8 cellular contexts compared by ENCODE assay signal in genomic region chr2:55227437-55228223, GRCh38. TPM values are rescaled to one million over a fixed set of nuclear protein-coding genes. Genes with fewer than 3 reads are reported as not detected.
DNase-seq lines count a peak whose midpoint lies in the region; ATAC-seq and TF ChIP-seq lines count a peak whose summit lies in the region.
"Not testable (repeated sequence)": the region's sequence is repeated elsewhere in the genome, so short reads cannot be mapped to it uniquely, and the experiment has no call there.

No MANE protein-coding gene starts in this region.

- DNase-seq in MV-4-11 (lab: John Stamatoyannopoulos, UW) (peak; percentile 84), iris pigment epithelial cell (ENCODE audit: low read depth) (peak; percentile 72), pons (ENCODE audit: low spot score) (peak; percentile 11)
- DNase-seq in activated T-cell treated with anti-CD3 and anti-CD28 coated beads, Interleukin-2, amount 50 U/mL, for 72 hours; central memory CD8-positive, alpha-beta T cell (ENCODE audit: low spot score in 2 of 2); upper lobe of right lung: not testable (repeated sequence)

- TF ChIP-seq CTCF in DOHH2 (IDR thresholded peaks at IDR 0.05; ENCODE audit: low read depth, low read length, poor library complexity, severe bottlenecking); upper lobe of right lung (IDR thresholded peaks at IDR 0.05): not testable (repeated sequence)

- not testable (repeated sequence) for H3K9me3 Mint-ChIP-seq in T-helper 1 cell treated with Interleukin-12 subunit alpha and Interleukin-12 subunit beta and Interleukin-4 antibody, amounts not matched to agents 30 μg/mL and 1 μg/mL, for 36 hours; activated T-cell treated with anti-CD3 and anti-CD28 coated beads, Interleukin-2, amount 50 U/mL, for 72 hours; central memory CD8-positive, alpha-beta T cell

- H3K4me1 ChIP-seq in DOHH2 (ENCODE audit: control insufficient read depth, low read length) (peaks cover 33% of the 10 kb centered on the region), upper lobe of right lung (peaks cover 19% of the 10 kb centered on the region)

- H3K27me3 Mint-ChIP-seq in T-helper 1 cell treated with Interleukin-12 subunit alpha and Interleukin-12 subunit beta and Interleukin-4 antibody, amounts not matched to agents 30 μg/mL and 1 μg/mL, for 36 hours (ENCODE audit: low read depth); activated T-cell treated with anti-CD3 and anti-CD28 coated beads, Interleukin-2, amount 50 U/mL, for 72 hours (ENCODE audit: low read depth); central memory CD8-positive, alpha-beta T cell: not testable (repeated sequence)

- not testable (repeated sequence) for ATAC-seq in activated T-cell treated with anti-CD3 and anti-CD28 coated beads, Interleukin-2, amount 50 U/mL, for 72 hours (replicated peaks in 1 of 2); central memory CD8-positive, alpha-beta T cell (replicated peaks; ENCODE audit: extremely low read depth, poor library complexity, severe bottlenecking)
- ATAC-seq in upper lobe of right lung, result peak; percentile 21

- H3K9me3 ChIP-seq in DOHH2 (ENCODE audit: control insufficient read depth, insufficient read depth, low read length); upper lobe of right lung: not testable (repeated sequence)

- H3K4me2 ChIP-seq in DOHH2 (ENCODE audit: low read length), result peak overlapping the region; percentile 59

- not testable (repeated sequence) for H3K27me3 ChIP-seq in DOHH2 (ENCODE audit: control insufficient read depth, low read length); upper lobe of right lung

- peaks cover 12% of the 10 kb centered on the region for H3F3A ChIP-seq in DOHH2 (ENCODE audit: control insufficient read depth, insufficient read depth)

- peaks cover 24% of the 10 kb centered on the region for H3K36me3 Mint-ChIP-seq in T-helper 1 cell treated with Interleukin-12 subunit alpha and Interleukin-12 subunit beta and Interleukin-4 antibody, amounts not matched to agents 30 μg/mL and 1 μg/mL, for 36 hours (ENCODE audit: low read depth)
- H3K36me3 Mint-ChIP-seq in activated T-cell treated with anti-CD3 and anti-CD28 coated beads, Interleukin-2, amount 50 U/mL, for 72 hours (ENCODE audit: insufficient read depth in 2 of 2), result not testable (repeated sequence)
- H3K36me3 Mint-ChIP-seq in central memory CD8-positive, alpha-beta T cell (ENCODE audit: insufficient read depth), result peaks cover 16% of the 10 kb centered on the region

- peaks cover 22% of the 10 kb centered on the region for H3K36me3 ChIP-seq in DOHH2 (ENCODE audit: control insufficient read depth, low read length)
- not testable (repeated sequence) for H3K36me3 ChIP-seq in upper lobe of right lung

- H3K27ac ChIP-seq in DOHH2 (ENCODE audit: low read depth, low read length), result not testable (repeated sequence)
- peak overlapping the region; percentile 63 for H3K27ac ChIP-seq in upper lobe of right lung

- peak overlapping the region; percentile 57 for H3K4me3 Mint-ChIP-seq in T-helper 1 cell treated with Interleukin-12 subunit alpha and Interleukin-12 subunit beta and Interleukin-4 antibody, amounts not matched to agents 30 μg/mL and 1 μg/mL, for 36 hours
- peak overlapping the region; percentile 13 to 50 for H3K4me3 Mint-ChIP-seq in activated T-cell treated with anti-CD3 and anti-CD28 coated beads, Interleukin-2, amount 50 U/mL, for 72 hours
- H3K4me3 Mint-ChIP-seq in central memory CD8-positive, alpha-beta T cell, result peak overlapping the region; percentile 2

- H3K9me2 ChIP-seq in DOHH2 (replicated peaks; ENCODE audit: control insufficient read depth, low read length), result not testable (repeated sequence)

- intact Hi-C loops in upper lobe of right lung (cut with DNase I), result not testable (repeated sequence)

- H4K20me1 ChIP-seq in DOHH2 (ENCODE audit: control insufficient read depth, insufficient read depth, low read depth, low read length), result not testable (repeated sequence)

- H3K79me2 ChIP-seq in DOHH2 (ENCODE audit: control insufficient read depth, low read length), result peaks cover 66% of the 10 kb centered on the region

- H3K4me3 ChIP-seq in DOHH2 (ENCODE audit: low read length), result peak overlapping the region; percentile 44
- not testable (repeated sequence) for H3K4me3 ChIP-seq in upper lobe of right lung

- H3K4me1 Mint-ChIP-seq in T-helper 1 cell treated with Interleukin-12 subunit alpha and Interleukin-12 subunit beta and Interleukin-4 antibody, amounts not matched to agents 30 μg/mL and 1 μg/mL, for 36 hours (ENCODE audit: low read depth), result peaks cover 34% of the 10 kb centered on the region
- H3K4me1 Mint-ChIP-seq in activated T-cell treated with anti-CD3 and anti-CD28 coated beads, Interleukin-2, amount 50 U/mL, for 72 hours (ENCODE audit: low read depth), result peaks cover 47% of the 10 kb centered on the region
- H3K4me1 Mint-ChIP-seq in central memory CD8-positive, alpha-beta T cell, result peaks cover 40% of the 10 kb centered on the region

- peak overlapping the region; percentile 56 for H3K27ac Mint-ChIP-seq in T-helper 1 cell treated with Interleukin-12 subunit alpha and Interleukin-12 subunit beta and Interleukin-4 antibody, amounts not matched to agents 30 μg/mL and 1 μg/mL, for 36 hours
- peak overlapping the region; percentile 33 for H3K27ac Mint-ChIP-seq in activated T-cell treated with anti-CD3 and anti-CD28 coated beads, Interleukin-2, amount 50 U/mL, for 72 hours
- H3K27ac Mint-ChIP-seq in central memory CD8-positive, alpha-beta T cell (ENCODE audit: low read depth), result peak overlapping the region; percentile 59

RNA-seq across cellular contexts. Expression of gene CLHC1, which starts 4.5 kb away (rescaled TPM):
- 10 to 100 TPM; 12.3 to 15.5 TPM for total RNA-seq in activated T-cell treated with anti-CD3 and anti-CD28 coated beads, Interleukin-2, amount 50 U/mL, for 72 hours
- 12.3 TPM for total RNA-seq in upper lobe of right lung

RNA-seq across cellular contexts. Expression of gene RPS27A, which starts 4.9 kb away (rescaled TPM):
- total RNA-seq in activated T-cell treated with anti-CD3 and anti-CD28 coated beads, Interleukin-2, amount 50 U/mL, for 72 hours, result 1,000 to 10,000 TPM; 1,242 to 1,391 TPM
- total RNA-seq in upper lobe of right lung, result 706 TPM

RNA-seq across cellular contexts. Expression of gene MTIF2, which starts 41.4 kb away (rescaled TPM):
- total RNA-seq in activated T-cell treated with anti-CD3 and anti-CD28 coated beads, Interleukin-2, amount 50 U/mL, for 72 hours, result 10 to 100 TPM; 49.8 to 55.7 TPM
- 19.6 TPM for total RNA-seq in upper lobe of right lung

Comparison
In these comparisons a context has a peak if more than half of its experiments do, and no peak if none do; other contexts are left out.
1. H3K4me3 Mint-ChIP-seq: peak in every context shown above with its lines; median percentile 57 in T-helper 1 cell treated with Interleukin-12 subunit alpha and Interleukin-12 subunit beta and Interleukin-4 antibody, amounts not matched to agents 30 μg/mL and 1 μg/mL, for 36 hours; 32 in activated T-cell treated with anti-CD3 and anti-CD28 coated beads, Interleukin-2, amount 50 U/mL, for 72 hours; 2 in central memory CD8-positive, alpha-beta T cell.